ENCODE assay signal across 8 cellular contexts in the genomic region with DNA sequence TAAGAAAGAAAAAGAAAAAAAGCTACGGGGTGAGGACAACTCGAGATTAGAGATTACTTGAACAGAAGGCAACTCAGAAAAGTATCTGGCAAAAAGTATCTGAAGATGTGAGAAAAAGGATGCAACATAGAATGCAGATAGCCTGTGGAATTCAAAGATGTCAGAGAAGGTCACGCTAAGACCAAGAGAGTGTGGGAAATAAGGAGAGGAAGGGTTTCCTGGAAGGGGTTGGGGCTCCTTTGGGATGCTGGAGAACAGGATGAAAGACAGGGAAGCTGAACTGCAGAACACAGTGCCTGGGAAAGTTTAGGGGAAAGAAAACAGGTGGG. TPM values are rescaled to one million over a fixed set of nuclear protein-coding genes. Genes with fewer than 3 reads are reported as not detected.
DNase-seq lines count a peak whose midpoint lies in the region; ATAC-seq and TF ChIP-seq lines count a peak whose summit lies in the region.

No MANE protein-coding gene starts in this region.

- intact Hi-C loops in psoas muscle (cut with DNase I), result no loop called here

- TF ChIP-seq CTCF in VCaP (conservative IDR thresholded peaks at IDR 0.05) (no peak), cardiac muscle cell (IDR thresholded peaks at IDR 0.05; ENCODE audit: low read depth, low read length) (no peak), psoas muscle (IDR thresholded peaks at IDR 0.05) (no peak)

- WGBS in psoas muscle, 3 donors, result 43 to 51% (median 47%) methylated on average over 3 of the region's 3 CpGs

- H3K27ac ChIP-seq in VCaP (peak overlapping the region; percentile 86), cardiac muscle cell (no peak overlapping the region), psoas muscle (no peak overlapping the region)

- H3K9me3 ChIP-seq in cardiac muscle cell (ENCODE audit: low read depth) (no peaks in the 10 kb centered on the region), psoas muscle (no peaks in the 10 kb centered on the region)

- H3K4me3 ChIP-seq in cardiac muscle cell (peak overlapping the region; percentile 59), psoas muscle (peak overlapping the region; percentile 64)

- ATAC-seq in psoas muscle (peak in 1 of 4 donors; percentile 19), HG03571 (IDR thresholded peaks at IDR 0.05; ENCODE audit: unreplicated experiment) (no peak), GM21737 (IDR thresholded peaks at IDR 0.05; ENCODE audit: unreplicated experiment) (no peak)

- H3K36me3 ChIP-seq in cardiac muscle cell, result no peaks in the 10 kb centered on the region
- H3K36me3 ChIP-seq in psoas muscle (ENCODE audit: insufficient read depth in 1 of 2, low read depth in 1 of 2), result no peaks in the 10 kb centered on the region

- in situ Hi-C loops in G401 (cut with HindIII; ENCODE audit: low sequenced_read_pairs), result no loop called here

- H3K4me1 ChIP-seq in cardiac muscle cell (ENCODE audit: low read depth), result no peaks in the 10 kb centered on the region
- no peaks in the 10 kb centered on the region for H3K4me1 ChIP-seq in psoas muscle

- peaks cover 33% of the 10 kb centered on the region for H3K27me3 ChIP-seq in cardiac muscle cell
- peaks cover 0 to 49% (median 9%) of the 10 kb centered on the region in 3 donors for H3K27me3 ChIP-seq in psoas muscle (ENCODE audit: insufficient read depth in 3 of 3, low read length in 2 of 3)

- peak; percentile 42 for DNase-seq in G401 (ENCODE audit: low spot score)
- peak in 1 of 2 donors; percentile 16 for DNase-seq in cardiac muscle cell (ENCODE audit: low read depth in 1 of 2, low spot score in 1 of 2)
- no peak for DNase-seq in psoas muscle
- DNase-seq in NCI-H2107 treated with DMSO at 0.1 percent for 48 hours (lab: John Stamatoyannopoulos, UW; ENCODE audit: unreplicated experiment), result no peak
- no peak for DNase-seq in NCI-H1417 (lab: John Stamatoyannopoulos, UW)

RNA-seq across cellular contexts. Expression of gene GUCY1A2, which starts 1.2 kb away (rescaled TPM):
- 7.6 and 13.8 TPM in 2 replicates for total RNA-seq in G401 (2014; rRNA removed; shearing (Covaris generic))
- total RNA-seq in cardiac muscle cell (1.1 and 2.5 TPM in 2 replicates), psoas muscle (10 to 100 TPM in 3 of 4 donors, 1 to 10 TPM in 1; 9.4 to 18.5 (median 11.5) TPM)
- polyA plus RNA-seq in cardiac muscle cell (0.56 and 0.65 TPM in 2 replicates), psoas muscle (1 to 10 TPM in 1 of 3 donors, under 1 TPM in 2; 0.57 to 1.6 (median 0.86) TPM)
